Comparison of ENCODE assay signal across 1 cellular context in the genomic region with DNA sequence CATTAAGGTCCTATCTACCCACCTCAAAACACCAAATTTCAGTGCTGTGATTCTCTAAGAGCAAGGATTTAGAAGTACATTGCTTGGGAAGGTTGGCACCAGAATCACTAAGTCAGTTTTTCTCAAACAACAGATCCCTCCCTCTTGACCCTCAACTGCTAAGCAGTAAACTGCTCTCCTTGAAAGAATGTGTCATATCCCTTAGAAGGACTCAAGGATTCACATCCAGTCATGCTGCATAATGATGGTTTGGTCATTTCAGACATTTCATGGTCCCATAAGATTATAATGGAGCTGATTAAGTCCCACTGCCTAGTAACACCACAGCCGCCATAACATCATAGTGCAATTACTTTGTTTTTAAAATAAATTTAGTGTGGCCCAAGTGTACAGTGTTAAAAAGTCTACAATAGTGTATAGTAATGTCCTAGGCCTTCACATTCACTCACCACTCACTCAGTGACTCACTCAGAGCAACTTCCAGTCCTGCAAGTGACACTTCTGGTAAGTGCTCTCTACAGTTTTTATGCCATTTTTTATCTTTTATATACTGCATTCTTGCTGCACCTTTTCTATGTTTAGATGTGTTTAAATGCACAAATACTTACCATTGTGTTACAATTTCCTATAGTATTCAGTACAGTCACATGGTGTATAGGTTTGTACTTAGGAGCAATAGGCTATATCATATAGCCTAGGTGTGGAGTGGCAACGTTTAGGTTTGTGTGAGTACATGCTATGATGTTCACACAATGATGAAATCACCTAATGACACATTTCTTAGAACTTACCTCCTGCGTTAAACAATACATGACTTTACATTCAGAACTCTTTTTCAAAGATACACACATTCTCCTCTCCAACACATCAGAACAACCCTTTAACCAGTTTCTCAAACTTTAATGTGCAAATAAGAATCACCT.
TF ChIP-seq lines count a peak whose summit lies in the region.

No MANE protein-coding gene starts in this region.

TF ChIP-seq in H1, 55 proteins besides CTCF, POLR2A, EP300 and RAD21:
- TF ChIP-seq, protein P1, sequence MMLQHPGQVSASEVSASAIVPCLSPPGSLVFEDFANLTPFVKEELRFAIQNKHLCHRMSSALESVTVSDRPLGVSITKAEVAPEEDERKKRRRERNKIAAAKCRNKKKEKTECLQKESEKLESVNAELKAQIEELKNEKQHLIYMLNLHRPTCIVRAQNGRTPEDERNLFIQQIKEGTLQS (IDR thresholded peaks at IDR 0.05; ENCODE audit: insufficient read depth, low read depth, low read length): no peak
- TF ChIP-seq, protein P2, sequence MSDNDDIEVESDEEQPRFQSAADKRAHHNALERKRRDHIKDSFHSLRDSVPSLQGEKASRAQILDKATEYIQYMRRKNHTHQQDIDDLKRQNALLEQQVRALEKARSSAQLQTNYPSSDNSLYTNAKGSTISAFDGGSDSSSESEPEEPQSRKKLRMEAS (IDR thresholded peaks at IDR 0.05): no peak
- TF ChIP-seq CBX8 (IDR thresholded peaks at IDR 0.05; ENCODE audit: borderline replicate concordance, low read depth, low read length): no peak
TF ChIP-seq in H1: peak in this region for 0.
